Comparison of ENCODE assay signal across 2 cellular contexts in the genomic region with DNA sequence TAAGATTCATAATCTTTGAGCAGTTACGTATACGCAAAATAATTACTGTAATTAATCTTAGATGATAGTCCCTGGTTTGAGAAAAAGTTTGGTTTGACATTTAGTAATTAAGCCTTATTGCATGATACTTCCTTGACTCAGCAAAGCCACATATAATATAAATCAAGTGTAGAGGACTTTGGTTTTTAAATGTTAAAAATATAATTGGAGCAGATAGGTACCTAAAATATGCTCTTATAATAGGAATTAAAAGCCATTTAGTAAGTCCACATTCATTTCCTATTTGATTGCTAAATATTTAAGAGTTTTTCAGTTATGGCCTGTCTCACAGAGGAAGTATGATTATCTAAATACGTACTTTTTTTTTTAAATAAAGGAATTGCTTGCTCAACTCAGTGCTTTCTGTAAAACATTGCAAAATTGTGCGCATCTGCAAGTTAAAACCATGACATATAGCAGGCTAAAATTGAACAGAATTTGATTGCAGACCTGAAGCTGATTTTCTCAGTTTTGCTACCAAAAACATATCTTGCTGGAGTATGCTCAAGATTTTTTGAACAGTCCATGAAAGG.
TF ChIP-seq lines count a peak whose summit lies in the region.

No MANE protein-coding gene starts in this region.

TF ChIP-seq in IMR-90, 13 proteins besides CTCF, POLR2A, EP300 and RAD21:
- TF ChIP-seq CEBPB (IDR thresholded peaks at IDR 0.05; ENCODE audit: low read depth, low read length), result peak; percentile 51
- no peak for TF ChIP-seq BHLHE40 (IDR thresholded peaks at IDR 0.05; ENCODE audit: low read depth, low read length)

TF ChIP-seq in SK-N-SH treated with all-trans-retinoic acid at 6 μM for 48 hours, 23 proteins besides CTCF, POLR2A, EP300 and RAD21:
- TF ChIP-seq, protein P1, sequence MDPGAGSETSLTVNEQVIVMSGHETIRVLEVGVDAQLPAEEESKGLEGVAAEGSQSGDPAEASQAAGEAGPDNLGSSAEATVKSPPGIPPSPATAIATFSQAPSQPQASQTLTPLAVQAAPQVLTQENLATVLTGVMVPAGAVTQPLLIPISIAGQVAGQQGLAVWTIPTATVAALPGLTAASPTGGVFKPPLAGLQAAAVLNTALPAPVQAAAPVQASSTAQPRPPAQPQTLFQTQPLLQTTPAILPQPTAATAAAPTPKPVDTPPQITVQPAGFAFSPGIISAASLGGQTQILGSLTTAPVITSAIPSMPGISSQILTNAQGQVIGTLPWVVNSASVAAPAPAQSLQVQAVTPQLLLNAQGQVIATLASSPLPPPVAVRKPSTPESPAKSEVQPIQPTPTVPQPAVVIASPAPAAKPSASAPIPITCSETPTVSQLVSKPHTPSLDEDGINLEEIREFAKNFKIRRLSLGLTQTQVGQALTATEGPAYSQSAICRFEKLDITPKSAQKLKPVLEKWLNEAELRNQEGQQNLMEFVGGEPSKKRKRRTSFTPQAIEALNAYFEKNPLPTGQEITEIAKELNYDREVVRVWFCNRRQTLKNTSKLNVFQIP (CRISPR knock-in tag; IDR thresholded peaks at IDR 0.05; ENCODE audit: borderline replicate concordance, low read depth), result peak; percentile 84; the same call in 1 of the 2 replicates
- TF ChIP-seq ISL1 (CRISPR knock-in tag; IDR thresholded peaks at IDR 0.05) (peak; percentile 95), TOX (CRISPR knock-in tag; IDR thresholded peaks at IDR 0.05; ENCODE audit: borderline replicate concordance) (peak; percentile 98), TCF4 (CRISPR knock-in tag; IDR thresholded peaks at IDR 0.05; ENCODE audit: borderline replicate concordance) (no peak), ZC3H10 (CRISPR knock-in tag; IDR thresholded peaks at IDR 0.05) (peak; percentile 96), ZNF8 (CRISPR knock-in tag; IDR thresholded peaks at IDR 0.05) (no peak), RARB (CRISPR knock-in tag; IDR thresholded peaks at IDR 0.05) (peak; percentile 94), PPARA (CRISPR knock-in tag; IDR thresholded peaks at IDR 0.05; ENCODE audit: borderline replicate concordance) (no peak)
- TF ChIP-seq, protein P2, sequence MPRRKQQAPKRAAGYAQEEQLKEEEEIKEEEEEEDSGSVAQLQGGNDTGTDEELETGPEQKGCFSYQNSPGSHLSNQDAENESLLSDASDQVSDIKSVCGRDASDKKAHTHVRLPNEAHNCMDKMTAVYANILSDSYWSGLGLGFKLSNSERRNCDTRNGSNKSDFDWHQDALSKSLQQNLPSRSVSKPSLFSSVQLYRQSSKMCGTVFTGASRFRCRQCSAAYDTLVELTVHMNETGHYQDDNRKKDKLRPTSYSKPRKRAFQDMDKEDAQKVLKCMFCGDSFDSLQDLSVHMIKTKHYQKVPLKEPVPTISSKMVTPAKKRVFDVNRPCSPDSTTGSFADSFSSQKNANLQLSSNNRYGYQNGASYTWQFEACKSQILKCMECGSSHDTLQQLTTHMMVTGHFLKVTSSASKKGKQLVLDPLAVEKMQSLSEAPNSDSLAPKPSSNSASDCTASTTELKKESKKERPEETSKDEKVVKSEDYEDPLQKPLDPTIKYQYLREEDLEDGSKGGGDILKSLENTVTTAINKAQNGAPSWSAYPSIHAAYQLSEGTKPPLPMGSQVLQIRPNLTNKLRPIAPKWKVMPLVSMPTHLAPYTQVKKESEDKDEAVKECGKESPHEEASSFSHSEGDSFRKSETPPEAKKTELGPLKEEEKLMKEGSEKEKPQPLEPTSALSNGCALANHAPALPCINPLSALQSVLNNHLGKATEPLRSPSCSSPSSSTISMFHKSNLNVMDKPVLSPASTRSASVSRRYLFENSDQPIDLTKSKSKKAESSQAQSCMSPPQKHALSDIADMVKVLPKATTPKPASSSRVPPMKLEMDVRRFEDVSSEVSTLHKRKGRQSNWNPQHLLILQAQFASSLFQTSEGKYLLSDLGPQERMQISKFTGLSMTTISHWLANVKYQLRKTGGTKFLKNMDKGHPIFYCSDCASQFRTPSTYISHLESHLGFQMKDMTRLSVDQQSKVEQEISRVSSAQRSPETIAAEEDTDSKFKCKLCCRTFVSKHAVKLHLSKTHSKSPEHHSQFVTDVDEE (CRISPR knock-in tag; IDR thresholded peaks at IDR 0.05), result no peak
